15 cellular contexts compared by ENCODE assay signal in genomic region chr16:3872216-3872895, GRCh38. TPM values are rescaled to one million over a fixed set of nuclear protein-coding genes. Genes with fewer than 3 reads are reported as not detected.
A peak's percentile ranks its signal among the peaks of the same experiment; 100 is the strongest.
DNase-seq lines count a peak whose midpoint lies in the region; ATAC-seq, FAIRE-seq and TF ChIP-seq lines count a peak whose summit lies in the region.
"Had no signal": no experiment of that assay in that cellular context is flagged by ENCODE, and none has a peak within 500 bp of the region (broad histone marks: within the 10 kb centered on the region; RNA-seq: fewer than 3 reads in every experiment).

No MANE protein-coding gene starts in this region.

- no TSS peak for BruUV-seq in HepG2 (replicated peaks; lab: Mats Ljungman, UMichigan)

- no peak for FAIRE-seq in HepG2 (lab: Jason Lieb, UNC)
- FAIRE-seq: GM12892 had no signal

- H3K79me2 ChIP-seq in GM23248 (ENCODE audit: insufficient read depth) (peaks cover 98% of the 10 kb centered on the region), HepG2 (ENCODE audit: insufficient read depth, low read length) (peaks cover 100% of the 10 kb centered on the region), smooth muscle cell (ENCODE audit: low read depth) (peaks cover 98% of the 10 kb centered on the region)

- DNase-seq in GM23248 (peak; percentile 52), activated B cell treated with CpG ODN at 0.5 μM for 24 hours (no peak), HepG2 (ENCODE audit: low spot score) (no peak), smooth muscle cell (lab: John Stamatoyannopoulos, UW; ENCODE audit: unreplicated experiment) (no peak), NCI-H146 treated with DMSO at 0.1 percent for 48 hours (lab: John Stamatoyannopoulos, UW; ENCODE audit: unreplicated experiment) (no peak), SKM-1 treated with dmso at 0.1 percent for 144 hours (lab: John Stamatoyannopoulos, UW; ENCODE audit: unreplicated experiment) (no peak), cerebellum (ENCODE audit: low spot score) (no peak)
- DNase-seq: activated CD4-positive, alpha-beta T cell treated with anti-CD3 and anti-CD28 coated beads for 48 hours; activated effector memory CD4-positive, alpha-beta T cell treated with anti-CD3 and anti-CD28 coated beads, Interleukin-2, amount 50 U/mL, for 16 hours; cortex of kidney; foreskin keratinocyte; left lung; NCI-H226 had no signal

- H3K36me3 ChIP-seq in GM23248 (ENCODE audit: low read depth) (no peaks in the 10 kb centered on the region), HepG2 (replicated peaks in 1 of 2; ENCODE audit: control insufficient read depth in 1 of 2, insufficient read depth in 2 of 2, low read length in 2 of 2) (peaks cover 0 to 1% of the 10 kb centered on the region in 2 experiments; a peak in 4 of 5 replicates), smooth muscle cell (ENCODE audit: low read depth) (no peaks in the 10 kb centered on the region)
- H3K36me3 ChIP-seq: left lung had no signal

- no peak overlapping the region for H2AFZ ChIP-seq in GM23248
- H2AFZ ChIP-seq in HepG2 (ENCODE audit: low read length), result no peak overlapping the region
- no peak overlapping the region for H2AFZ ChIP-seq in smooth muscle cell (ENCODE audit: low read depth)

- in situ Hi-C loops in GM23248 (cut with MboI) (no loop called here), HepG2 (cut with HindIII; ENCODE audit: extremely low pct_ligation_motif_present, low pct_unique_long_range_greater_than_20kb) (no loop called here)

- H3F3A ChIP-seq in GM23248 (ENCODE audit: insufficient read depth), result peaks cover 47% of the 10 kb centered on the region
- peaks cover 18% of the 10 kb centered on the region for H3F3A ChIP-seq in smooth muscle cell (ENCODE audit: low read depth)

- H3K4me2 ChIP-seq in GM23248 (ENCODE audit: unreplicated experiment) (peak overlapping the region; percentile 59), HepG2 (ENCODE audit: low read depth, low read length) (no peak overlapping the region), smooth muscle cell (peak overlapping the region; percentile 35)

- H3K4me1 Mint-ChIP-seq in activated B cell treated with CpG ODN at 0.5 μM for 24 hours, result peaks cover 94% of the 10 kb centered on the region

- no peaks in the 10 kb centered on the region for H3K9me3 Mint-ChIP-seq in activated B cell treated with CpG ODN at 0.5 μM for 24 hours

- no peaks in the 10 kb centered on the region for H3K9me2 ChIP-seq in GM23248 (ENCODE audit: insufficient read depth)

- peaks cover 27% of the 10 kb centered on the region for H3K36me3 Mint-ChIP-seq in activated B cell treated with CpG ODN at 0.5 μM for 24 hours (ENCODE audit: low read depth)

- TF ChIP-seq RAD21 in HepG2 (CRISPR knock-in tag; IDR thresholded peaks at IDR 0.05), result no peak

- intact Hi-C loops in activated B cell treated with CpG ODN at 0.5 μM for 24 hours (cut with micrococcal nuclease), result no loop called here
- intact Hi-C loops in HepG2 (cut with micrococcal nuclease; ENCODE audit: unreplicated experiment), result loop anchor here (10.0 kb wide), 1 partner anchor 58 kb away; no protein-coding TSS in a partner anchor

- TF ChIP-seq EP300 in HepG2 (IDR thresholded peaks at IDR 0.05; ENCODE audit: low read depth in 2 of 2, low read length in 2 of 2), result no peak
- no peak for TF ChIP-seq EP300 in HepG2 (CRISPR knock-in tag; IDR thresholded peaks at IDR 0.05; ENCODE audit: borderline replicate concordance)

- TF ChIP-seq POLR2A in HepG2 (IDR thresholded peaks at IDR 0.05; ENCODE audit: insufficient read depth in 1 of 2, low read depth in 2 of 2, low read length in 2 of 2), result no peak

- POLR2A ChIA-PET in activated B cell treated with CpG ODN at 0.5 μM for 24 hours (lab: Charles Lee) (interaction anchor here (0.6 to 1.1 kb wide), 2 partner anchors 11 to 85 kb away, joined by 3 to 6 read pairs; no protein-coding TSS in a partner anchor), HepG2 (lab: Yijun Ruan, JAX) (no interaction called here)

- H3K4me3 ChIP-seq in GM23248 (no peak overlapping the region), HepG2 (replicated peaks in 1 of 3; ENCODE audit: insufficient read depth in 1 of 3, low read depth in 2 of 3, low read length in 3 of 3) (no peak overlapping the region), smooth muscle cell (no peak overlapping the region)
- H3K4me3 ChIP-seq: left lung had no signal

- CTCF ChIA-PET in activated B cell treated with CpG ODN at 0.5 μM for 24 hours (lab: Charles Lee), result no interaction called here
- CTCF ChIA-PET in HepG2 (lab: Yijun Ruan, JAX; ENCODE audit: low intra/inter-chr PET ratio, low total read pairs), result no interaction called here

- ATAC-seq in activated B cell treated with CpG ODN at 0.5 μM for 24 hours (ENCODE audit: low read depth), result no peak
- no peak; the same call in 2 of the 3 replicates for ATAC-seq in HepG2
- no peak for ATAC-seq in GM21423 (IDR thresholded peaks at IDR 0.05; ENCODE audit: unreplicated experiment)
- ATAC-seq: foreskin keratinocyte, left lung had no signal

- H3K27ac Mint-ChIP-seq in activated B cell treated with CpG ODN at 0.5 μM for 24 hours, result peak overlapping the region; percentile 18

- 28 to 33% methylated on average over 12 of the region's 12 CpGs for WGBS in GM23248 (ENCODE audit: low coverage in 1 of 2, low lambda C conversion rate in 2 of 2, missing lambda C conversion rate in 2 of 2), 2 experiments
- 91% methylated on average over 12 of the region's 12 CpGs for WGBS in HepG2 (ENCODE audit: low lambda C conversion rate)
- 76% methylated on average over 12 of the region's 12 CpGs for WGBS in smooth muscle cell (ENCODE audit: low lambda C conversion rate)

- H3K4me3 Mint-ChIP-seq in activated B cell treated with CpG ODN at 0.5 μM for 24 hours, result peak overlapping the region; percentile 48

- H3K27me3 ChIP-seq in GM23248 (replicated peaks; ENCODE audit: insufficient read depth) (no peaks in the 10 kb centered on the region), HepG2 (ENCODE audit: control insufficient read depth in 1 of 2, insufficient read depth in 2 of 2, low read length in 2 of 2) (no peaks in the 10 kb centered on the region), smooth muscle cell (ENCODE audit: low read depth) (no peaks in the 10 kb centered on the region)
- H3K27me3 ChIP-seq: foreskin keratinocyte, left lung had no signal

- no peaks in the 10 kb centered on the region for H3K27me3 Mint-ChIP-seq in activated B cell treated with CpG ODN at 0.5 μM for 24 hours

- H3K9ac ChIP-seq in GM23248, result no peak overlapping the region
- H3K9ac ChIP-seq in HepG2 (ENCODE audit: insufficient read depth, low read depth, low read length), result no peak overlapping the region
- H3K9ac ChIP-seq in smooth muscle cell (ENCODE audit: low read depth), result no peak overlapping the region

- H3K9me3 ChIP-seq in GM23248 (ENCODE audit: low read depth) (no peaks in the 10 kb centered on the region), HepG2 (ENCODE audit: low read length) (no peaks in the 10 kb centered on the region), smooth muscle cell (replicated peaks; ENCODE audit: low read depth) (no peaks in the 10 kb centered on the region)
- H3K9me3 ChIP-seq: left lung had no signal

- no peak overlapping the region for H3K27ac ChIP-seq in GM23248
- no peak overlapping the region for H3K27ac ChIP-seq in HepG2 (ENCODE audit: extremely low read length, insufficient read depth, low read length)
- peak overlapping the region; percentile 72 for H3K27ac ChIP-seq in smooth muscle cell (ENCODE audit: low read depth)
- H3K27ac ChIP-seq: foreskin keratinocyte, left lung had no signal

- H3K4me1 ChIP-seq in GM23248 (ENCODE audit: insufficient read depth), result peaks cover 55% of the 10 kb centered on the region
- peaks cover 61% of the 10 kb centered on the region for H3K4me1 ChIP-seq in HepG2 (ENCODE audit: insufficient read depth, low read length)
- peaks cover 33% of the 10 kb centered on the region for H3K4me1 ChIP-seq in smooth muscle cell (ENCODE audit: low read depth)

- peaks cover 75% of the 10 kb centered on the region for H4K20me1 ChIP-seq in GM23248 (ENCODE audit: insufficient read depth)
- H4K20me1 ChIP-seq in HepG2 (ENCODE audit: insufficient read depth, low read length), result peaks cover 83% of the 10 kb centered on the region
- peaks cover 100% of the 10 kb centered on the region for H4K20me1 ChIP-seq in smooth muscle cell (ENCODE audit: low read depth)

- no peak for TF ChIP-seq CTCF in activated B cell treated with CpG ODN at 0.5 μM for 24 hours (IDR thresholded peaks at IDR 0.05)
- no peak for TF ChIP-seq CTCF in HepG2 (CRISPR knock-in tag; IDR thresholded peaks at IDR 0.05)
- no peak for TF ChIP-seq CTCF in smooth muscle cell (IDR thresholded peaks at IDR 0.05; ENCODE audit: borderline replicate concordance, insufficient read depth, poor library complexity, severe bottlenecking)

RNA-seq across cellular contexts. Expression of gene CREBBP, which starts 8.2 kb away (rescaled TPM):
- total RNA-seq in GM23248 (2014; rRNA removed; shearing (Covaris generic)), result 11.9 and 25.5 TPM in 2 replicates
- polyA plus RNA-seq in GM23248 (2016; fragmentation: Nextera tagmentation; extraction: Ambion mirVana), result 7.8 and 11.7 TPM in 2 replicates
- 110 and 131 TPM in 2 replicates for total RNA-seq in activated B cell treated with CpG ODN at 0.5 μM for 24 hours
- total RNA-seq in HepG2 (2016; rRNA removed; fragmentation: Illumina TruSeq; extraction: Trizol), result 9.6 and 10.4 TPM in 2 replicates
- total RNA-seq in HepG2 (2016; cell fraction: cytosol; rRNA removed; fragmentation: Illumina TruSeq; extraction: Trizol; ENCODE audit: low read depth), result 21.4 and 21.7 TPM in 2 replicates
- total RNA-seq in HepG2 (2016; cell fraction: insoluble cytoplasmic fraction; rRNA removed; fragmentation: Illumina TruSeq; extraction: Trizol), result 8.9 and 11.4 TPM in 2 replicates
- 11.2 TPM in 2 replicates for total RNA-seq in HepG2 (2016; cell fraction: membrane; rRNA removed; fragmentation: Illumina TruSeq; extraction: Trizol)
- total RNA-seq in HepG2 (2016; cell fraction: nucleus; rRNA removed; fragmentation: Illumina TruSeq; extraction: Trizol), result 22.2 and 24.6 TPM in 2 replicates
- polyA plus RNA-seq in HepG2 (2011; rRNA removed), result 5.3 and 5.6 TPM in 2 replicates
- polyA plus RNA-seq in HepG2 (2011; cell fraction: cytosol; rRNA removed), result 2.9 and 3.6 TPM in 2 replicates
- polyA plus RNA-seq in HepG2 (2011; cell fraction: nucleus; rRNA removed), result 14.4 and 16.2 TPM in 2 replicates
- 18.0 and 18.4 TPM in 2 replicates for polyA plus RNA-seq in HepG2 (2012)
- 0.49 and 1.1 TPM in 2 replicates for polyA plus RNA-seq in HepG2 (2016; cell fraction: cytosol; fragmentation: Illumina TruSeq; extraction: Trizol; ENCODE audit: low read depth)
- 8.4 and 12.7 TPM in 2 replicates for polyA plus RNA-seq in HepG2 (2016; cell fraction: insoluble cytoplasmic fraction; fragmentation: Illumina TruSeq; extraction: Trizol; ENCODE audit: low read depth)
- polyA plus RNA-seq in HepG2 (2016; cell fraction: membrane; fragmentation: Illumina TruSeq; extraction: Trizol; ENCODE audit: low read depth), result 1.4 and 1.6 TPM in 2 replicates
- 29.7 and 36.9 TPM in 2 replicates for polyA plus RNA-seq in HepG2 (2016; cell fraction: nucleus; fragmentation: Illumina TruSeq; extraction: Trizol; ENCODE audit: insufficient read depth, low read depth)
- polyA minus RNA-seq in HepG2 (2011; rRNA and poly(A)+ RNA removed; ENCODE audit: low replicate concordance), result 22.8 and 23.5 TPM in 2 replicates
- polyA minus RNA-seq in HepG2 (2011; cell fraction: cytosol; rRNA and poly(A)+ RNA removed), result 22.0 and 23.0 TPM in 2 replicates
- polyA minus RNA-seq in HepG2 (2011; cell fraction: nucleus; rRNA and poly(A)+ RNA removed), result 37.7 and 49.0 TPM in 2 replicates
- 16.9 and 19.6 TPM in 2 replicates for total RNA-seq in smooth muscle cell
- 14.3 and 24.9 TPM in 2 replicates for polyA plus RNA-seq in smooth muscle cell
- 58.8 TPM for total RNA-seq in cerebellum
